ENCODE assay signal across 12 cellular contexts in the genomic region with DNA sequence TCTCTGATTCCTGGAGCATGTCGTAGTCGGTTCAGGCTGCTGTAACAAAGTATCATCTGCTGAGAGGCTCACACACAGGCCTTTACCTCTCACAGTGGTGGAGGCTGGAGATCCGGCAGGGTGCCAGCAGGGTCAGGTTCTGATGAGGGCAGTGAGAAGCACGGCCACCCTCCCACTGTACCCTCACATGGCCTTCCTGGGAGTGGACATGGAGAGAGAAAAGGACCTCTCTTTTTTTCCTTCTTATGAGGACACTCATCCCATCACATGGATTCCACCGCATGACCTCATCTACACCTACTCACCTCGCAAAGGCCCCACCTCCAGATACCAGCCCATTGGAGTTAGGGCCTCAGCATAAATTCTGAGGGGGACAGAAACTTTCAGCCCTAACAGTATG.
A peak's percentile ranks its signal among the peaks of the same experiment; 100 is the strongest.
DNase-seq lines count a peak whose midpoint lies in the region; FAIRE-seq and TF ChIP-seq lines count a peak whose summit lies in the region.
"Had no signal": no experiment of that assay in that cellular context is flagged by ENCODE, and none has a peak within 500 bp of the region (broad histone marks: within the 10 kb centered on the region; RNA-seq: fewer than 3 reads in every experiment).

No MANE protein-coding gene starts in this region.

- no TSS peak for BruUV-seq in mammary epithelial cell (replicated peaks; lab: Mats Ljungman, UMichigan)

- peaks cover 28 to 77% (median 74%) of the 10 kb centered on the region in 10 experiments for H3K4me1 ChIP-seq in BLaER1 treated with 17β-estradiol and CSF1 and Interleukin-3, amounts not matched to agents 10 nM and 100 nM
- peaks cover 62% of the 10 kb centered on the region for H3K4me1 ChIP-seq in mammary epithelial cell (ENCODE audit: insufficient read depth, low read length)
- H3K4me1 ChIP-seq in mucosa of stomach (ENCODE audit: control insufficient read depth, insufficient read depth, low read length), result peaks cover 49% of the 10 kb centered on the region

- H4K20me1 ChIP-seq in BLaER1 treated with 17β-estradiol and CSF1 and Interleukin-3, amounts not matched to agents 10 nM and 100 nM, result peaks cover 5 to 96% (median 72%) of the 10 kb centered on the region in 11 experiments; a peak in 20 of 22 replicates
- H4K20me1 ChIP-seq in mammary epithelial cell (ENCODE audit: insufficient read depth, low read length), result no peaks in the 10 kb centered on the region

- no peak overlapping the region for H3K27ac ChIP-seq in BLaER1 treated with 17β-estradiol and CSF1 and Interleukin-3, amounts not matched to agents 10 nM and 100 nM
- peak overlapping the region; percentile 78 for H3K27ac ChIP-seq in mammary epithelial cell (ENCODE audit: insufficient read depth, low read depth, low read length)

- H3K36me3 Mint-ChIP-seq in HFFc6 (ENCODE audit: low read depth), result no peaks in the 10 kb centered on the region; the same call in 1 of the 2 replicates

- H3K27me3 ChIP-seq in BLaER1 treated with 17β-estradiol and CSF1 and Interleukin-3, amounts not matched to agents 10 nM and 100 nM, result no peaks in the 10 kb centered on the region
- H3K27me3 ChIP-seq in mammary epithelial cell (ENCODE audit: insufficient read depth, low read length) (no peaks in the 10 kb centered on the region), mucosa of stomach (ENCODE audit: control insufficient read depth, insufficient read depth, low read length) (no peaks in the 10 kb centered on the region)

- CTCF ChIA-PET in mammary epithelial cell (lab: Charles Lee; ENCODE audit: low non-redundant PET), result no interaction called here

- H3K9ac ChIP-seq in BLaER1 treated with 17β-estradiol and CSF1 and Interleukin-3, amounts not matched to agents 10 nM and 100 nM, result peak overlapping the region in 3 of 11 experiments; percentile 2 to 8 (median 7); a peak in 4 of 22 replicates
- H3K9ac ChIP-seq in mammary epithelial cell (ENCODE audit: insufficient read depth, low read length), result peak overlapping the region; percentile 37
- peak overlapping the region; percentile 52 for H3K9ac ChIP-seq in mucosa of stomach (ENCODE audit: low read length)

- no peak for FAIRE-seq in frontal cortex (lab: Jason Lieb, UNC)

- DNase-seq in HFFc6 (no peak), mammary epithelial cell (peak; percentile 80), GM03348 (ENCODE audit: low spot score) (no peak), frontal cortex (ENCODE audit: low spot score in 2 of 2) (no peak), NCI-H1417 treated with DMSO at 0.1 percent for 48 hours (lab: John Stamatoyannopoulos, UW) (no peak)
- no peak for DNase-seq in stimulated activated CD4-positive, alpha-beta T cell treated with anti-CD3 and anti-CD28 coated beads, Interleukin-4, amount 100 ng/mL, for 4 hours
- DNase-seq: NCI-H1105, NCI-H524 treated with DMSO at 0.1 percent for 48 hours had no signal

- H3K27ac Mint-ChIP-seq in HFFc6, result peak overlapping the region; percentile 45
- H3K27ac Mint-ChIP-seq: B cell, nephron had no signal

- dilution Hi-C loops in mammary epithelial cell (cut with HindIII; ENCODE audit: low sequenced_read_pairs), result loop anchor here (5.0 kb wide), 2 partner anchors 52 to 92 kb away; no protein-coding TSS in a partner anchor

- H3K36me3 ChIP-seq in BLaER1 treated with 17β-estradiol and CSF1 and Interleukin-3, amounts not matched to agents 10 nM and 100 nM, result peaks cover 32 to 94% (median 79%) of the 10 kb centered on the region in 11 experiments
- H3K36me3 ChIP-seq in mammary epithelial cell (ENCODE audit: insufficient read depth, low read length) (peaks cover 11% of the 10 kb centered on the region), mucosa of stomach (ENCODE audit: control insufficient read depth, insufficient read depth, low read length) (peaks cover 5% of the 10 kb centered on the region)

- in situ Hi-C loops in mammary epithelial cell (cut with MboI; ENCODE audit: low sequenced_read_pairs in 2 of 2), result loop anchor here (5.0 kb wide), 1 partner anchor 97 kb away; a partner anchor contains a TSS

- no peak overlapping the region for H3K4me3 Mint-ChIP-seq in HFFc6
- H3K4me3 Mint-ChIP-seq: B cell, nephron had no signal

- H3K9me3 ChIP-seq in BLaER1 treated with 17β-estradiol and CSF1 and Interleukin-3, amounts not matched to agents 10 nM and 100 nM (replicated peaks in 1 of 11), result no peaks in the 10 kb centered on the region
- H3K9me3 ChIP-seq in mammary epithelial cell (replicated peaks; ENCODE audit: insufficient read depth, low read length) (no peaks in the 10 kb centered on the region), mucosa of stomach (ENCODE audit: control insufficient read depth, low read length) (no peaks in the 10 kb centered on the region)

- H3K9me3 Mint-ChIP-seq in HFFc6, result no peaks in the 10 kb centered on the region
- H3K9me3 Mint-ChIP-seq: nephron had no signal

- H3K4me1 Mint-ChIP-seq in HFFc6 (ENCODE audit: low read depth), result peaks cover 19% of the 10 kb centered on the region
- H3K4me1 Mint-ChIP-seq: nephron had no signal

- intact Hi-C loops in mammary epithelial cell (cut with micrococcal nuclease), result loop anchor here (2.0 to 5.0 kb wide), 2 partner anchors 52 to 321 kb away; no protein-coding TSS in a partner anchor

- no peak for TF ChIP-seq CTCF in HFFc6 (IDR thresholded peaks at IDR 0.05)
- no peak for TF ChIP-seq CTCF in mammary epithelial cell (conservative IDR thresholded peaks at IDR 0.05 in 1 of 2, IDR thresholded peaks at IDR 0.05 in 1 of 2; ENCODE audit: extremely low read depth in 1 of 2, insufficient read depth in 1 of 2, low read depth in 1 of 2, low read length in 2 of 2)

- H2AFZ ChIP-seq in mammary epithelial cell (ENCODE audit: low read depth, low read length), result no peak overlapping the region

- WGBS in mammary epithelial cell (ENCODE audit: low coverage, missing lambda C conversion rate), result 17% methylated on average over 6 of the region's 6 CpGs

- H3K4me2 ChIP-seq in BLaER1 treated with 17β-estradiol and CSF1 and Interleukin-3, amounts not matched to agents 10 nM and 100 nM, result peak overlapping the region in 8 of 11 experiments; percentile 26 to 79 (median 67); a peak in 11 of 22 replicates
- no peak overlapping the region for H3K4me2 ChIP-seq in mammary epithelial cell (ENCODE audit: insufficient read depth, low read depth, low read length)

- H3K27me3 Mint-ChIP-seq in HFFc6 (ENCODE audit: insufficient read depth), result peaks cover 3% of the 10 kb centered on the region; the same call in 1 of the 2 replicates
- H3K27me3 Mint-ChIP-seq: B cell had no signal

- H3K79me2 ChIP-seq in mammary epithelial cell (ENCODE audit: insufficient read depth, low read length), result no peaks in the 10 kb centered on the region

- no peak overlapping the region for H3K4me3 ChIP-seq in BLaER1 treated with 17β-estradiol and CSF1 and Interleukin-3, amounts not matched to agents 10 nM and 100 nM
- no peak overlapping the region for H3K4me3 ChIP-seq in mammary epithelial cell (replicated peaks in 1 of 3; ENCODE audit: insufficient read depth in 1 of 3, low read depth in 2 of 3, low read length in 3 of 3)
- no peak overlapping the region for H3K4me3 ChIP-seq in mucosa of stomach (ENCODE audit: low read length)
